ENCODE assay signal across 1 cellular context in genomic region chr20:62301773-62302340, GRCh38.
TF ChIP-seq lines count a peak whose summit lies in the region.

No MANE protein-coding gene starts in this region.

TF ChIP-seq in K562, 482 proteins besides CTCF, POLR2A, EP300 and RAD21 (continued from another document and continues in another):
- TF ChIP-seq MECOM (CRISPR knock-in tag; IDR thresholded peaks at IDR 0.05) (no peak), CBX8 (IDR thresholded peaks at IDR 0.05; ENCODE audit: borderline replicate concordance, extremely low read depth, low read depth, low read length, poor library complexity, severe bottlenecking) (no peak), POLR2B (IDR thresholded peaks at IDR 0.05; ENCODE audit: low read depth, partially characterized antibody) (no peak), PKNOX1 (IDR thresholded peaks at IDR 0.05) (no peak), ETV1 (tag; conservative IDR thresholded peaks at IDR 0.05; ENCODE audit: low read depth) (no peak), MBD1 (CRISPR knock-in tag; IDR thresholded peaks at IDR 0.05) (no peak), ETS2 (tag; IDR thresholded peaks at IDR 0.05; ENCODE audit: borderline replicate concordance, poor library complexity, severe bottlenecking) (no peak), AFF1 (IDR thresholded peaks at IDR 0.05; ENCODE audit: low read depth in 1 of 2, partially characterized antibody in 2 of 2) (peak in 1 of 2 experiments; percentile 83), ZC3H4 (CRISPR knock-in tag; IDR thresholded peaks at IDR 0.05; ENCODE audit: borderline replicate concordance) (no peak), TCF15 (CRISPR knock-in tag; IDR thresholded peaks at IDR 0.05) (no peak), SUPT5H (IDR thresholded peaks at IDR 0.05) (no peak), HMG20A (CRISPR knock-in tag; conservative IDR thresholded peaks at IDR 0.05) (no peak), PATZ1 (CRISPR knock-in tag; IDR thresholded peaks at IDR 0.05; ENCODE audit: borderline replicate concordance) (no peak), HLTF (IDR thresholded peaks at IDR 0.05) (no peak; the same call in 1 of the 2 replicates), KDM2B (CRISPR knock-in tag; IDR thresholded peaks at IDR 0.05) (no peak), SMC3 (conservative IDR thresholded peaks at IDR 0.05; ENCODE audit: insufficient read depth, low read depth, low read length) (peak; percentile 82), DIDO1 (tag; IDR thresholded peaks at IDR 0.05; ENCODE audit: low read depth) (no peak), HDAC2 (IDR thresholded peaks at IDR 0.05) (no peak; the same call in 1 of the 2 replicates), ZNF507 (tag; conservative IDR thresholded peaks at IDR 0.05) (no peak), RNF2 (IDR thresholded peaks at IDR 0.05) (peak; percentile 50), MGA (IDR thresholded peaks at IDR 0.05) (no peak; the same call in 1 of the 2 replicates), RUNX1 (IDR thresholded peaks at IDR 0.05; ENCODE audit: low read depth) (no peak), ATF7 (IDR thresholded peaks at IDR 0.05) (peak; percentile 65), MIER1 (IDR thresholded peaks at IDR 0.05; ENCODE audit: low read depth) (no peak), ZNF707 (CRISPR knock-in tag; conservative IDR thresholded peaks at IDR 0.05) (no peak), ZBTB43 (CRISPR knock-in tag; IDR thresholded peaks at IDR 0.05) (no peak), ZNF384 (IDR thresholded peaks at IDR 0.05; ENCODE audit: low read depth, low read length) (no peak), BRD9 (IDR thresholded peaks at IDR 0.05; ENCODE audit: low read depth, partially characterized antibody) (no peak), SMARCB1 (IDR thresholded peaks at IDR 0.05; ENCODE audit: insufficient read length, low read depth) (no peak), HBP1 (CRISPR knock-in tag; IDR thresholded peaks at IDR 0.05) (no peak), USF1 (CRISPR knock-in tag; IDR thresholded peaks at IDR 0.05) (no peak), PURB (CRISPR knock-in tag; IDR thresholded peaks at IDR 0.05; ENCODE audit: low read depth) (no peak), FOXK2 (conservative IDR thresholded peaks at IDR 0.05 in 1 of 2, IDR thresholded peaks at IDR 0.05 in 1 of 2; ENCODE audit: low read depth in 2 of 2) (peak in 1 of 2 experiments; percentile 63; a peak in 2 of 4 replicates)
